Comparison of ENCODE assay signal across 22 cellular contexts in the genomic region with DNA sequence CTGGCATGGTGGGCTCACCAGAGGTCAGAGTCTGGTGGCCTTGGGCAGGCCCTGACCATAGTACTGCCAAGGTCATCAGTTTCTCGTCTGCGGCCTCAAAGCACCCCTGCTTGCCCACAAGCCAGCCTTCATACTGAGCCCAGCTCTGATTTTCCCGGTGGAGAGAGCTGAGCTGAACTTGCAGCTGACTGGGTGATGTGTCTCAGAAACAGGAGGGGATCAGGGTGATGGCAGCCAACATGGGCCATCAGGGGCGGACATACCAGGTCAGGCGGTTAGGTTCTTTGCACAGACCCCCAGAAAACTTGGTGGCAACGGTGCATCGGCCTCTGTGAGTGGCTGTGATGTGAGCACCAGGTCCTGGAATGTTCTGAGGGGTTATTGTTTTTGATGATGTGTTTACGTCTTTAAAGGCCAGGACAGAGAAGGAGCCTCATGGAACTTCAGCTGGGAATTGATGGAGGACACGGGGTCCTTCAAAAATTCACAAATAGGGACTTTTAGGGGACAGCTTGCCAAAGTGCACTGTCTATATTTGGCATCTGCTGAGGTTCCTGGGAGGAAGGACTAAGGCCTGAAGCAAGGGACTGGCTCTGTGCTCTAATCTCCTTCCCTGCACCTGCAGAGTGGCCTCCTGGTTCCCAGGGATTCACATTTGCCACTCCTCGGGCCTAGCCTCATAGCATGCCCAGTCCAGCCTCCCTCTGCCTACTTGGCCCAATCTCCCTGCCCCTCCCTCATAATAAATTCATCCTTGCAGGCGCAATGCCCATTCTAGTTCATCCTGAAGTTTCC.
"Had no signal": no experiment of that assay in that cellular context is flagged by ENCODE, and none has a peak within 500 bp of the region (broad histone marks: within the 10 kb centered on the region; RNA-seq: fewer than 3 reads in every experiment).

No MANE protein-coding gene starts in this region.

- ATAC-seq: activated CD8-positive, alpha-beta T cell treated with anti-CD3 and anti-CD28 coated beads, Interleukin-2, amount 10 ng/mL, durations not matched to agents 7 days and 5 days; effector memory CD8-positive, alpha-beta T cell; heart right ventricle; left ventricle myocardium superior; right lobe of liver had no signal

- DNase-seq: activated CD4-positive, CD25-positive, alpha-beta regulatory T cell; activated CD8-positive, alpha-beta T cell treated with anti-CD3 and anti-CD28 coated beads, Interleukin-2, amount 10 ng/mL, durations not matched to agents 7 days and 5 days; activated effector memory CD4-positive, alpha-beta T cell treated with Interleukin-2 at 50 U/mL for 16 hours; activated naive CD4-positive, alpha-beta T cell treated with Interleukin-2 at 50 U/mL for 16 hours; activated naive CD8-positive, alpha-beta T cell treated with anti-CD3 and anti-CD28 coated beads, Interleukin-2, amount 10 ng/mL, durations not matched to agents 7 days and 5 days; amniotic stem cell; cerebellar nuclear complex; cortex of kidney; effector memory CD8-positive, alpha-beta T cell; foreskin melanocyte; heart right ventricle; left ventricle myocardium superior; right lobe of liver; stimulated activated CD4-positive, alpha-beta T cell treated with anti-CD3 and anti-CD28 coated beads, Interleukin-4, amount 100 ng/mL, for 1 hour; substantia nigra; T-helper 1 cell; upper lobe of left lung had no signal

- H3K36me3 ChIP-seq: esophagus muscularis mucosa, heart right ventricle, right lobe of liver, upper lobe of left lung had no signal

- H3K36me3 Mint-ChIP-seq: activated naive CD8-positive, alpha-beta T cell treated with anti-CD3 and anti-CD28 coated beads, Interleukin-2, amount 10 ng/mL, durations not matched to agents 7 days and 5 days had no signal

- H3K9me3 ChIP-seq: esophagus muscularis mucosa, heart right ventricle, right lobe of liver, upper lobe of left lung had no signal

- H3K4me3 ChIP-seq: esophagus muscularis mucosa, heart right ventricle, right lobe of liver, upper lobe of left lung had no signal

- H3K27ac ChIP-seq: esophagus muscularis mucosa, heart right ventricle, right lobe of liver, upper lobe of left lung had no signal

- H3K4me1 Mint-ChIP-seq: activated naive CD8-positive, alpha-beta T cell treated with anti-CD3 and anti-CD28 coated beads, Interleukin-2, amount 10 ng/mL, durations not matched to agents 7 days and 5 days had no signal

- H3K4me3 Mint-ChIP-seq: activated CD4-positive, alpha-beta T cell treated with anti-CD3 and anti-CD28 coated beads for 36 hours; activated CD8-positive, alpha-beta T cell treated with anti-CD3 and anti-CD28 coated beads, Interleukin-2, amount 10 ng/mL, durations not matched to agents 7 days and 5 days; activated naive CD8-positive, alpha-beta T cell treated with anti-CD3 and anti-CD28 coated beads, Interleukin-2, amount 10 ng/mL, durations not matched to agents 7 days and 5 days; effector memory CD8-positive, alpha-beta T cell; nephron; T-helper 2 cell treated with Interferon-gamma antibody and Interleukin-4, amounts not matched to agents 5 μg/mL and 100 μg/mL, for 36 hours had no signal

- H3K9me3 Mint-ChIP-seq: activated naive CD8-positive, alpha-beta T cell treated with anti-CD3 and anti-CD28 coated beads, Interleukin-2, amount 10 ng/mL, durations not matched to agents 7 days and 5 days; effector memory CD8-positive, alpha-beta T cell; nephron; T-helper 2 cell treated with Interferon-gamma antibody and Interleukin-4, amounts not matched to agents 5 μg/mL and 100 μg/mL, for 36 hours had no signal

- H3K27ac Mint-ChIP-seq: activated CD4-positive, alpha-beta T cell treated with anti-CD3 and anti-CD28 coated beads for 36 hours; activated CD8-positive, alpha-beta T cell treated with anti-CD3 and anti-CD28 coated beads, Interleukin-2, amount 10 ng/mL, durations not matched to agents 7 days and 5 days; activated naive CD8-positive, alpha-beta T cell treated with anti-CD3 and anti-CD28 coated beads, Interleukin-2, amount 10 ng/mL, durations not matched to agents 7 days and 5 days; effector memory CD8-positive, alpha-beta T cell; nephron; progenitor cell of endocrine pancreas; T-helper 2 cell treated with Interferon-gamma antibody and Interleukin-4, amounts not matched to agents 5 μg/mL and 100 μg/mL, for 36 hours had no signal
